In the genomic region with DNA sequence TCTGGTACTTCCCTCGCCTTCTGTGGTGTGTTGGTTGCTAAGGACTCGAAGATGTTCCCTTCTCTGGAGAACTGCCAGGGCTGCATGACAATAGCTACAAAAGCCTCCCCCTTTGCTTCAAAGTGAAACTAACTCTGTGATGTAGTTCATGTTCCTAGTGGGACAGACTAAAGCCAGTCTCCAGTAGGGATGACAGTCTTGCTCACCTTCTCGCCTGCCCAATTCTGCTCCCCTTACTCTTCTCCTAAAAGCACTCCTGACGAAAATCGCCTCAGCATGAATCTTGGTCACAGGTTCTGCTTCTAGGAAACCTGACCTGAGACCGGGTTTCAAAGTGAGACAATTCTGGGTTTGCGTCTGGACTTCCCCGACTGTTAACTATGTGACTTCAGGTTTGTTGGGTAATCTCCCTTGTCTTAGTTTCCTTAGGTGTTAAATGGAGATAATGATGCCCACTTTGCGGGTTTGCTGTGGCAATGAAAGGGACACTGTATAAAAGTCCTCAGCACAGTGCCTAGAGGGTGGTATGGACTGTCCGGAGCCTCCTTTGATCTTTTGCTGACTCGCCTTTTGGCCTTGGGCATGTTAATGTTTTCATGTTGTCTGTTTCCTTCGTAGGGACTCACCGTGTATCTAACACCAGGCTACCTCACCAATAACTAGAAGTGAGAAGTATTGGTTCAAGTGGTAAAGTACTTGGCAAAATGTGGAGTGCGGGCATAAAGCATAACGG, we compare ENCODE assay signal across 11 cellular contexts. TPM values are rescaled to one million over a fixed set of nuclear protein-coding genes. Genes with fewer than 3 reads are reported as not detected.
DNase-seq lines count a peak whose midpoint lies in the region; ATAC-seq, FAIRE-seq and TF ChIP-seq lines count a peak whose summit lies in the region.
"Had no signal": no experiment of that assay in that cellular context is flagged by ENCODE, and none has a peak within 500 bp of the region (broad histone marks: within the 10 kb centered on the region; RNA-seq: fewer than 3 reads in every experiment).

No MANE protein-coding gene starts in this region.

- no peaks in the 10 kb centered on the region for H3K9me3 ChIP-seq in CD4-positive, alpha-beta T cell (ENCODE audit: control insufficient read depth, low read length)

- H3K4me3 Mint-ChIP-seq in HFFc6: peak overlapping the region; percentile 24; the same call in 1 of the 2 replicates
- peak overlapping the region; percentile 33 for H3K4me3 Mint-ChIP-seq in neural crest cell
- no peak overlapping the region for H3K4me3 Mint-ChIP-seq in CD4-positive, alpha-beta T cell
- H3K4me3 Mint-ChIP-seq: central memory CD8-positive, alpha-beta T cell had no signal

- H3K27ac Mint-ChIP-seq in HFFc6: no peak overlapping the region
- H3K27ac Mint-ChIP-seq in neural crest cell (ENCODE audit: unreplicated experiment): no peak overlapping the region
- no peak overlapping the region for H3K27ac Mint-ChIP-seq in CD4-positive, alpha-beta T cell

- no peaks in the 10 kb centered on the region for H3K36me3 Mint-ChIP-seq in HFFc6 (ENCODE audit: low read depth)
- H3K36me3 Mint-ChIP-seq in neural crest cell (ENCODE audit: low read depth): no peaks in the 10 kb centered on the region
- H3K36me3 Mint-ChIP-seq in CD4-positive, alpha-beta T cell (ENCODE audit: low read depth): no peaks in the 10 kb centered on the region

- TF ChIP-seq CTCF in HFFc6 (IDR thresholded peaks at IDR 0.05): no peak
- no peak for TF ChIP-seq CTCF in neural crest cell (conservative IDR thresholded peaks at IDR 0.05)
- TF ChIP-seq CTCF in CD4-positive, alpha-beta T cell (IDR thresholded peaks at IDR 0.05): no peak

- ATAC-seq in GM18520 (IDR thresholded peaks at IDR 0.05; ENCODE audit: unreplicated experiment): peak; percentile 58
- ATAC-seq in CD4-positive, alpha-beta T cell (ENCODE audit: poor library complexity): no peak

- DNase-seq in HFFc6: no peak
- peak; percentile 91 for DNase-seq in OCI-M1 (lab: John Stamatoyannopoulos, UW)
- no peak for DNase-seq in neural crest cell (ENCODE audit: low read depth, low spot score)
- DNase-seq in CD4-positive, alpha-beta T cell: no peak
- no peak for DNase-seq in NCI-H2227 treated with DMSO at 0.1 percent for 48 hours (lab: John Stamatoyannopoulos, UW)
- DNase-seq in GM12891 (ENCODE audit: insufficient read length, low spot score): no peak
- DNase-seq in SIG-M5 (lab: John Stamatoyannopoulos, UW): no peak
- DNase-seq: activated CD4-positive, alpha-beta T cell treated with anti-CD3 and anti-CD28 coated beads for 48 hours; NCI-H1694 had no signal

- POLR2A ChIA-PET in CD4-positive, alpha-beta T cell (lab: Charles Lee): no interaction called here

- no peak for TF ChIP-seq POLR2A in GM12891 (IDR thresholded peaks at IDR 0.05; ENCODE audit: low read depth, low read length)

- H3K27me3 ChIP-seq in CD4-positive, alpha-beta T cell (ENCODE audit: control insufficient read depth, insufficient read depth, low read length): peaks cover 40% of the 10 kb centered on the region

- peaks cover 4% of the 10 kb centered on the region; the same call in 1 of the 2 replicates for H3K9me3 Mint-ChIP-seq in HFFc6
- H3K9me3 Mint-ChIP-seq in neural crest cell: no peaks in the 10 kb centered on the region
- no peaks in the 10 kb centered on the region for H3K9me3 Mint-ChIP-seq in CD4-positive, alpha-beta T cell

- no peak for FAIRE-seq in GM12891 (lab: Jason Lieb, UNC)

- H3K4me1 Mint-ChIP-seq in HFFc6 (ENCODE audit: low read depth) (no peaks in the 10 kb centered on the region), neural crest cell (peaks cover 12% of the 10 kb centered on the region)
- no peaks in the 10 kb centered on the region for H3K4me1 Mint-ChIP-seq in CD4-positive, alpha-beta T cell (ENCODE audit: low read depth)

- peaks cover 3% of the 10 kb centered on the region; the same call in 1 of the 2 replicates for H3K27me3 Mint-ChIP-seq in HFFc6 (ENCODE audit: insufficient read depth)
- H3K27me3 Mint-ChIP-seq in neural crest cell (ENCODE audit: low read depth): peaks cover 76% of the 10 kb centered on the region
- peaks cover 56% of the 10 kb centered on the region for H3K27me3 Mint-ChIP-seq in CD4-positive, alpha-beta T cell

- CTCF ChIA-PET in CD4-positive, alpha-beta T cell (lab: Charles Lee): no interaction called here

- no peak overlapping the region for H3K27ac ChIP-seq in CD4-positive, alpha-beta T cell (ENCODE audit: low read depth, low read length)

- intact Hi-C loops in CD4-positive, alpha-beta T cell (cut with DNase I, micrococcal nuclease): no loop called here

TF ChIP-seq in GM12891, 5 proteins besides CTCF, POLR2A, EP300 and RAD21:
- TF ChIP-seq POLR2AphosphoS5 (IDR thresholded peaks at IDR 0.05; ENCODE audit: low read depth, low read length): no peak
- no peak for TF ChIP-seq POU2F2 (IDR thresholded peaks at IDR 0.05; ENCODE audit: low read depth, low read length)
- TF ChIP-seq TAF1 (IDR thresholded peaks at IDR 0.05; ENCODE audit: low read depth, low read length): no peak
- no peak for TF ChIP-seq SPI1 (IDR thresholded peaks at IDR 0.05; ENCODE audit: low read depth, low read length)
- TF ChIP-seq PAX5 (IDR thresholded peaks at IDR 0.05; ENCODE audit: insufficient read depth, low read length, severe bottlenecking): no peak

RNA-seq across cellular contexts. Expression of a gene that starts 24.9 kb away (rescaled TPM):
- total RNA-seq in HFFc6 (2021; fragmentation: NEBNext Ultra II Directional; extraction: Animal tissue kit (Norgen Biotek cat#: 25700)): not detected
- 0.65 and 0.77 TPM in 2 replicates for total RNA-seq in neural crest cell
- total RNA-seq in CD4-positive, alpha-beta T cell: not detected
- polyA plus RNA-seq in GM12891 (2012; ENCODE audit: low read depth, missing spikeins): not detected
